1 cellular context compared by ENCODE assay signal in the genomic region with DNA sequence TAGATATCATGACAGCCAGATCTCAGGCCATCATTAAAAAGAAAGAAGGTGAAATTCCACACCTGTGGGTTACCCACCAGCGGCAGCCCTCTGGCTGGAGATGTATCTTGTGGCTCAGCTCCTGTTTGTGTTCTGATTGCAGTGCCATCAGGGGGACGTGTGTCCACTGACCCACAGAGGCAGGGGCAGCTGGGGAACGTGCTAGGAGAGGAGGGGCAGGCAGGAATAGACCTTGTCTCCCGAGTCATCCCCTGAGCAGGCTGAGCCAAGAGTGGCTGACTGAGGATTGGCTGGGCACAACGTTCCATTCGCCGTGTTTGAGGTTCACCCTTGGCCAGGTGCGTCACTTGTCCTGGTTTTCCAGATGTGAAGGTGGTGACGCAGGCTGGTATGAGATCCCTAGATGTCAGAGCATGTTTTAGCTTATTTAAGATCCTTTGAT.
TF ChIP-seq lines count a peak whose summit lies in the region.

No MANE protein-coding gene starts in this region.

TF ChIP-seq in WTC11, 78 proteins besides CTCF, POLR2A, EP300 and RAD21 (continued from another document):
- no peak for TF ChIP-seq FOXP4 (CRISPR knock-in tag; IDR thresholded peaks at IDR 0.05)
- TF ChIP-seq HMGXB4 (CRISPR knock-in tag; IDR thresholded peaks at IDR 0.05): no peak
- no peak for TF ChIP-seq TEAD4 (CRISPR knock-in tag; IDR thresholded peaks at IDR 0.05)
- no peak for TF ChIP-seq OVOL2 (CRISPR knock-in tag; IDR thresholded peaks at IDR 0.05; ENCODE audit: borderline replicate concordance)
- TF ChIP-seq SOX15 (CRISPR knock-in tag; IDR thresholded peaks at IDR 0.05): no peak
- no peak for TF ChIP-seq ZNF232 (CRISPR knock-in tag; IDR thresholded peaks at IDR 0.05)
- TF ChIP-seq TEAD1 (CRISPR knock-in tag; IDR thresholded peaks at IDR 0.05): no peak
- no peak for TF ChIP-seq ZNF416 (CRISPR knock-in tag; IDR thresholded peaks at IDR 0.05)
- no peak for TF ChIP-seq NR1H2 (CRISPR knock-in tag; IDR thresholded peaks at IDR 0.05)
